Comparison of ENCODE assay signal across 9 cellular contexts in the genomic region with DNA sequence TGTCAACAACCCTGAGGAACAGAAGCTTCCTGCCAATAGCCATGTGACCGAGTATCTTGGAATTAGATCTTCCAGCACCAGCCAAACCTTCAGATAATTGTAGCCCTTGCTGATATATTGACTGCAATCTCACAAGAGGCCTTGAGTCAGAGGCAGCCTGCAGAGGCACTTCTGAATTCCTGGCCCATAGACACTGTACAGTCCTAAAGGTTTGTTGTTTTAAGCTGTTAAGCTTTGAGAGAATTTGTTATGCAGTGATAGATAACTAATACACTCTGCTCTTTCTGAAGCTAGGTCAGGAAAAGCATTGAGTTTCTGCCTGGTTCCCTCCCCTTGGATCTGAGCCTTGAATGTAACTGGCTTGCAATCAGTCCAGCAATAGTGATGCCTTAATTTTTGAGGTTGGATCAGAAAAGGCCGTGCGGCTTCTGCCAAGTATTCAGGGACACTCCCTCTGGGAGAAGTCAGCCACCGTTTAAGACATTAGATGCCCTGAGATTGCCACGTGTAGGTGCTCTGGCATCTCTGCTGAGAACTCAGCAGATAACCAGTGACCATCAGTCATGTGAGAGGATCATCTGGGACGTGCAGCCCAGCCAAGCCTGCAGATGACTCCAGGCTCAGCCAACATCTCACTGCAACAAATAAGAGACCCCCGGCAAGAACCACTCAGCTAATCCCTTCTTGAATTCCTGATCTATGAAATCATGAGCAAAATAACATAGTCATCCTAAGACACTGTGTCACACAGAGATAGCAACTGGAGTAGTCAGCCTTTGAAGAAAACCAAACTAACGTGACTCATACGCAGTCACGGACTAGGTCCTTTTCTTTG.
A peak's percentile ranks its signal among the peaks of the same experiment; 100 is the strongest.
DNase-seq lines count a peak whose midpoint lies in the region; ATAC-seq and TF ChIP-seq lines count a peak whose summit lies in the region.
"Had no signal": no experiment of that assay in that cellular context is flagged by ENCODE, and none has a peak within 500 bp of the region (broad histone marks: within the 10 kb centered on the region; RNA-seq: fewer than 3 reads in every experiment).

No MANE protein-coding gene starts in this region.

- intact Hi-C loops in activated CD4-positive, alpha-beta T cell treated with anti-CD3 and anti-CD28 coated beads for 36 hours (cut with DNase I, micrococcal nuclease) = loop anchor here in 1 of 2 experiments (5.0 kb wide), 1 partner anchor 117 kb away; no protein-coding TSS in a partner anchor

- peaks cover 9% of the 10 kb centered on the region for H3K27me3 Mint-ChIP-seq in progenitor cell of endocrine pancreas
- peaks cover 2% of the 10 kb centered on the region for H3K27me3 Mint-ChIP-seq in activated CD4-positive, alpha-beta T cell treated with anti-CD3 and anti-CD28 coated beads for 36 hours

- ATAC-seq in HG02678 (IDR thresholded peaks at IDR 0.05; ENCODE audit: unreplicated experiment) = no peak
- no peak for ATAC-seq in activated CD4-positive, alpha-beta T cell treated with anti-CD3 and anti-CD28 coated beads for 36 hours

- H3K4me3 ChIP-seq in fibroblast of pulmonary artery (replicated peaks; ENCODE audit: low read depth, low read length) = no peak overlapping the region

- H3K4me1 Mint-ChIP-seq in progenitor cell of endocrine pancreas (ENCODE audit: low read depth) = peaks cover 18% of the 10 kb centered on the region
- no peaks in the 10 kb centered on the region for H3K4me1 Mint-ChIP-seq in activated CD4-positive, alpha-beta T cell treated with anti-CD3 and anti-CD28 coated beads for 36 hours

- DNase-seq in Caki2 (ENCODE audit: low read depth) (peak; percentile 100), RKO (ENCODE audit: low spot score) (peak; percentile 92), fibroblast of pulmonary artery (ENCODE audit: low read depth) (peak; percentile 97), progenitor cell of endocrine pancreas (ENCODE audit: low spot score, unreplicated experiment) (no peak), COLO668 (lab: John Stamatoyannopoulos, UW; ENCODE audit: unreplicated experiment) (no peak)
- DNase-seq in activated CD4-positive, alpha-beta T cell treated with anti-CD3 and anti-CD28 coated beads for 36 hours = no peak
- DNase-seq in stimulated activated CD8-positive, alpha-beta memory T cell treated with anti-CD3 and anti-CD28 coated beads, Interleukin-4, amount 100 ng/mL, for 48 hours = no peak
- DNase-seq: stimulated activated CD4-positive, alpha-beta T cell treated with anti-CD3 and anti-CD28 coated beads, Interleukin-2, amount 100 ng/mL, for 48 hours had no signal

- no peaks in the 10 kb centered on the region for H3K36me3 Mint-ChIP-seq in progenitor cell of endocrine pancreas (ENCODE audit: insufficient read depth)
- no peaks in the 10 kb centered on the region for H3K36me3 Mint-ChIP-seq in activated CD4-positive, alpha-beta T cell treated with anti-CD3 and anti-CD28 coated beads for 36 hours (ENCODE audit: low read depth)

- CTCF ChIA-PET in activated CD4-positive, alpha-beta T cell treated with anti-CD3 and anti-CD28 coated beads for 36 hours (lab: Charles Lee) = no interaction called here

- H3K27ac Mint-ChIP-seq in progenitor cell of endocrine pancreas = peak overlapping the region; percentile 69
- H3K27ac Mint-ChIP-seq in activated CD4-positive, alpha-beta T cell treated with anti-CD3 and anti-CD28 coated beads for 36 hours = no peak overlapping the region

- in situ Hi-C loops in Caki2 (cut with HindIII; ENCODE audit: low pct_unique_long_range_greater_than_20kb, low sequenced_read_pairs) = loop anchor here (5.0 kb wide), 1 partner anchor 43 kb away; no protein-coding TSS in a partner anchor

- POLR2A ChIA-PET in activated CD4-positive, alpha-beta T cell treated with anti-CD3 and anti-CD28 coated beads for 36 hours (lab: Charles Lee) = no interaction called here

- no peak overlapping the region for H3K4me3 Mint-ChIP-seq in progenitor cell of endocrine pancreas (ENCODE audit: low read depth)
- no peak overlapping the region for H3K4me3 Mint-ChIP-seq in activated CD4-positive, alpha-beta T cell treated with anti-CD3 and anti-CD28 coated beads for 36 hours

- TF ChIP-seq CTCF in fibroblast of pulmonary artery (IDR thresholded peaks at IDR 0.05; ENCODE audit: low read length, missing control alignments) (no peak), progenitor cell of endocrine pancreas (IDR thresholded peaks at IDR 0.05; ENCODE audit: unreplicated experiment) (no peak)

- H3K9me3 Mint-ChIP-seq in progenitor cell of endocrine pancreas (ENCODE audit: low read depth) = no peaks in the 10 kb centered on the region
- no peaks in the 10 kb centered on the region for H3K9me3 Mint-ChIP-seq in activated CD4-positive, alpha-beta T cell treated with anti-CD3 and anti-CD28 coated beads for 36 hours (ENCODE audit: low read depth)

Comparison
In these comparisons a context has a peak if more than half of its experiments do, and no peak if none do; other contexts are left out.
1. DNase-seq: peak in Caki2 (single experiment), RKO (single experiment) and fibroblast of pulmonary artery (single experiment); none in progenitor cell of endocrine pancreas (single experiment), COLO668 (single experiment), activated CD4-positive, alpha-beta T cell treated with anti-CD3 and anti-CD28 coated beads for 36 hours (single experiment) and stimulated activated CD8-positive, alpha-beta memory T cell treated with anti-CD3 and anti-CD28 coated beads, Interleukin-4, amount 100 ng/mL, for 48 hours (single experiment).